In genomic region chr18:9708882-9709877, GRCh38 we compare ENCODE assay signal across 2 cellular contexts.
TF ChIP-seq lines count a peak whose summit lies in the region.

No MANE protein-coding gene starts in this region.

TF ChIP-seq in IMR-90, 13 proteins besides CTCF, POLR2A, EP300 and RAD21:
- TF ChIP-seq MAZ (IDR thresholded peaks at IDR 0.05; ENCODE audit: borderline replicate concordance, low read depth, low read length) (no peak), MXI1 (IDR thresholded peaks at IDR 0.05; ENCODE audit: borderline replicate concordance, low read depth, low read length) (no peak), USF2 (IDR thresholded peaks at IDR 0.05; ENCODE audit: low read depth, low read length) (no peak), CEBPB (IDR thresholded peaks at IDR 0.05; ENCODE audit: low read depth, low read length) (no peak), MAFK (IDR thresholded peaks at IDR 0.05; ENCODE audit: low read depth, low read length) (no peak), CHD1 (IDR thresholded peaks at IDR 0.05; ENCODE audit: low read depth, low read length) (no peak), BHLHE40 (IDR thresholded peaks at IDR 0.05; ENCODE audit: low read depth, low read length) (no peak), NFE2L2 (IDR thresholded peaks at IDR 0.05; ENCODE audit: low read depth, low read length) (no peak), RCOR1 (IDR thresholded peaks at IDR 0.05; ENCODE audit: insufficient replicate concordance, low read length) (no peak), SMC3 (IDR thresholded peaks at IDR 0.05; ENCODE audit: low read depth, low read length) (no peak), RFX5 (IDR thresholded peaks at IDR 0.05; ENCODE audit: low read depth, low read length) (no peak), FOS (IDR thresholded peaks at IDR 0.05; ENCODE audit: low read depth, low read length) (no peak), ELK1 (IDR thresholded peaks at IDR 0.05; ENCODE audit: borderline replicate concordance, low read depth, low read length) (no peak)

TF ChIP-seq in GM12878, 131 proteins besides CTCF, POLR2A, EP300 and RAD21:
- TF ChIP-seq ZSCAN29 (IDR thresholded peaks at IDR 0.05) (no peak), MXI1 (IDR thresholded peaks at IDR 0.05; ENCODE audit: low read depth, low read length) (no peak), ASH2L (IDR thresholded peaks at IDR 0.05; ENCODE audit: borderline replicate concordance, low read depth) (peak; percentile 46; the same call in 1 of the 2 replicates), EED (IDR thresholded peaks at IDR 0.05; ENCODE audit: low read depth) (0 out of 2 replicates have a peak, but pooled peaks have one; percentile 15), NFXL1 (IDR thresholded peaks at IDR 0.05; ENCODE audit: borderline replicate concordance) (no peak), GABPA (IDR thresholded peaks at IDR 0.05; ENCODE audit: low read depth) (no peak), SPI1 (IDR thresholded peaks at IDR 0.05; ENCODE audit: borderline replicate concordance, insufficient read depth, low read depth, low read length) (peak; percentile 48; the same call in 1 of the 2 replicates), IKZF2 (IDR thresholded peaks at IDR 0.05) (no peak), ZNF384 (IDR thresholded peaks at IDR 0.05; ENCODE audit: borderline replicate concordance, low read depth, low read length) (no peak), ZBTB33 (IDR thresholded peaks at IDR 0.05) (no peak), USF2 (IDR thresholded peaks at IDR 0.05; ENCODE audit: borderline replicate concordance, low read depth, low read length) (no peak), SUZ12 (IDR thresholded peaks at IDR 0.05; ENCODE audit: unreplicated experiment) (no peak), CEBPB (IDR thresholded peaks at IDR 0.05; ENCODE audit: borderline replicate concordance in 1 of 2, low read depth in 2 of 2, low read length in 2 of 2) (no peak)
- TF ChIP-seq, protein P1, sequence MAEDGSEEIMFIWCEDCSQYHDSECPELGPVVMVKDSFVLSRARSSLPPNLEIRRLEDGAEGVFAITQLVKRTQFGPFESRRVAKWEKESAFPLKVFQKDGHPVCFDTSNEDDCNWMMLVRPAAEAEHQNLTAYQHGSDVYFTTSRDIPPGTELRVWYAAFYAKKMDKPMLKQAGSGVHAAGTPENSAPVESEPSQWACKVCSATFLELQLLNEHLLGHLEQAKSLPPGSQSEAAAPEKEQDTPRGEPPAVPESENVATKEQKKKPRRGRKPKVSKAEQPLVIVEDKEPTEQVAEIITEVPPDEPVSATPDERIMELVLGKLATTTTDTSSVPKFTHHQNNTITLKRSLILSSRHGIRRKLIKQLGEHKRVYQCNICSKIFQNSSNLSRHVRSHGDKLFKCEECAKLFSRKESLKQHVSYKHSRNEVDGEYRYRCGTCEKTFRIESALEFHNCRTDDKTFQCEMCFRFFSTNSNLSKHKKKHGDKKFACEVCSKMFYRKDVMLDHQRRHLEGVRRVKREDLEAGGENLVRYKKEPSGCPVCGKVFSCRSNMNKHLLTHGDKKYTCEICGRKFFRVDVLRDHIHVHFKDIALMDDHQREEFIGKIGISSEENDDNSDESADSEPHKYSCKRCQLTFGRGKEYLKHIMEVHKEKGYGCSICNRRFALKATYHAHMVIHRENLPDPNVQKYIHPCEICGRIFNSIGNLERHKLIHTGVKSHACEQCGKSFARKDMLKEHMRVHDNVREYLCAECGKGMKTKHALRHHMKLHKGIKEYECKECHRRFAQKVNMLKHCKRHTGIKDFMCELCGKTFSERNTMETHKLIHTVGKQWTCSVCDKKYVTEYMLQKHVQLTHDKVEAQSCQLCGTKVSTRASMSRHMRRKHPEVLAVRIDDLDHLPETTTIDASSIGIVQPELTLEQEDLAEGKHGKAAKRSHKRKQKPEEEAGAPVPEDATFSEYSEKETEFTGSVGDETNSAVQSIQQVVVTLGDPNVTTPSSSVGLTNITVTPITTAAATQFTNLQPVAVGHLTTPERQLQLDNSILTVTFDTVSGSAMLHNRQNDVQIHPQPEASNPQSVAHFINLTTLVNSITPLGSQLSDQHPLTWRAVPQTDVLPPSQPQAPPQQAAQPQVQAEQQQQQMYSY (CRISPR knock-in tag; IDR thresholded peaks at IDR 0.05), result no peak
